25 cellular contexts compared by ENCODE assay signal in genomic region chr6:17457405-17457804, GRCh38.
"Had no signal": no experiment of that assay in that cellular context is flagged by ENCODE, and none has a peak within 500 bp of the region (broad histone marks: within the 10 kb centered on the region; RNA-seq: fewer than 3 reads in every experiment).

No MANE protein-coding gene starts in this region.

- H3K9me3 ChIP-seq: mucosa of descending colon, right atrium auricular region, sigmoid colon, stomach, tibial artery had no signal

- H3K36me3 ChIP-seq: neural progenitor cell, right atrium auricular region, sigmoid colon, stomach, tibial artery had no signal

- H3K79me2 ChIP-seq: hepatocyte, parathyroid adenoma had no signal

- H2AFZ ChIP-seq: hepatocyte, neural progenitor cell, parathyroid adenoma had no signal

- H3K4me2 ChIP-seq: hepatocyte, neural progenitor cell had no signal

- FAIRE-seq: endometrium, frontal cortex, kidney had no signal

- H3K9ac ChIP-seq: neural progenitor cell, parathyroid adenoma had no signal

- H3K4me3 Mint-ChIP-seq: mesothelial cell of epicardium; naive B cell; natural killer cell treated with Interleukin-12 subunit alpha and Interleukin-12 subunit beta and Interleukin-15 and Interleukin-18, amount 100 ng/mL, for 72 hours; neural progenitor cell; stimulated activated effector memory CD8-positive, alpha-beta T cell treated with anti-CD3 and anti-CD28 coated beads, Interleukin-12 subunit alpha, Interleukin-12 subunit beta, amount 100 ng/mL, for 72 hours; type B pancreatic cell had no signal

- H3K4me1 Mint-ChIP-seq: naive B cell; stimulated activated effector memory CD8-positive, alpha-beta T cell treated with anti-CD3 and anti-CD28 coated beads, Interleukin-12 subunit alpha, Interleukin-12 subunit beta, amount 100 ng/mL, for 72 hours had no signal

- H3K27ac Mint-ChIP-seq: mesothelial cell of epicardium; naive B cell; natural killer cell treated with Interleukin-12 subunit alpha and Interleukin-12 subunit beta and Interleukin-15 and Interleukin-18, amount 100 ng/mL, for 72 hours; neural progenitor cell; progenitor cell of endocrine pancreas; stimulated activated effector memory CD8-positive, alpha-beta T cell treated with anti-CD3 and anti-CD28 coated beads, Interleukin-12 subunit alpha, Interleukin-12 subunit beta, amount 100 ng/mL, for 72 hours; type B pancreatic cell had no signal

- H3K27ac ChIP-seq: coronary artery, hepatocyte, neural progenitor cell, parathyroid adenoma, right atrium auricular region, sigmoid colon, stomach, tibial artery had no signal

- ATAC-seq: left lobe of liver; mucosa of descending colon; natural killer cell treated with Interleukin-12 subunit alpha and Interleukin-12 subunit beta and Interleukin-15 and Interleukin-18, amount 100 ng/mL, for 72 hours; stimulated activated effector memory CD8-positive, alpha-beta T cell treated with anti-CD3 and anti-CD28 coated beads, Interleukin-12 subunit alpha, Interleukin-12 subunit beta, amount 100 ng/mL, for 72 hours had no signal

- H3K9me3 Mint-ChIP-seq: naive B cell; natural killer cell treated with Interleukin-12 subunit alpha and Interleukin-12 subunit beta and Interleukin-15 and Interleukin-18, amount 100 ng/mL, for 72 hours; stimulated activated effector memory CD8-positive, alpha-beta T cell treated with anti-CD3 and anti-CD28 coated beads, Interleukin-12 subunit alpha, Interleukin-12 subunit beta, amount 100 ng/mL, for 72 hours had no signal

- H3K27me3 Mint-ChIP-seq: naive B cell, progenitor cell of endocrine pancreas, type B pancreatic cell had no signal

- DNase-seq: dermis blood vessel endothelial cell; effector memory CD4-positive, alpha-beta T cell; kidney; mesenchymal stem cell; mucosa of descending colon; naive B cell; sigmoid colon; stimulated activated CD4-positive, alpha-beta T cell treated with anti-CD3 and anti-CD28 coated beads, Interleukin-2, amount 100 ng/mL, for 24 hours; stimulated activated CD4-positive, alpha-beta T cell treated with anti-CD3 and anti-CD28 coated beads, Interleukin-4, amount 100 ng/mL, for 24 hours; stimulated activated naive CD4-positive, alpha-beta T cell treated with Interleukin-2 at 50 U/mL for 16 hours; stomach; tibial artery had no signal

- H3K4me1 ChIP-seq: parathyroid adenoma, right atrium auricular region, stomach had no signal

- H3K4me3 ChIP-seq: coronary artery, hepatocyte, mucosa of descending colon, neural progenitor cell, right atrium auricular region, sigmoid colon, stomach, tibial artery had no signal

- H3K36me3 Mint-ChIP-seq: naive B cell; natural killer cell treated with Interleukin-12 subunit alpha and Interleukin-12 subunit beta and Interleukin-15 and Interleukin-18, amount 100 ng/mL, for 72 hours; stimulated activated effector memory CD8-positive, alpha-beta T cell treated with anti-CD3 and anti-CD28 coated beads, Interleukin-12 subunit alpha, Interleukin-12 subunit beta, amount 100 ng/mL, for 72 hours had no signal

- H3K27me3 ChIP-seq: hepatocyte, neural progenitor cell, right atrium auricular region, sigmoid colon, stomach, tibial artery had no signal
